In genomic region chr5:132100672-132101261, GRCh38 we compare ENCODE assay signal across 11 cellular contexts. TPM values are rescaled to one million over a fixed set of nuclear protein-coding genes. Genes with fewer than 3 reads are reported as not detected.
DNase-seq lines count a peak whose midpoint lies in the region; ATAC-seq and TF ChIP-seq lines count a peak whose summit lies in the region.
"Had no signal": no experiment of that assay in that cellular context is flagged by ENCODE, and none has a peak within 500 bp of the region (broad histone marks: within the 10 kb centered on the region; RNA-seq: fewer than 3 reads in every experiment).

No MANE protein-coding gene starts in this region.

- DNase-seq in SIG-M5 treated with dmso at 0.1 percent for 504 hours (lab: John Stamatoyannopoulos, UW; ENCODE audit: unreplicated experiment) (peak; percentile 28), SIG-M5 (lab: John Stamatoyannopoulos, UW) (no peak), RPMI8226 (peak; percentile 91), body of pancreas (no peak), NCI-H187 treated with DMSO at 0.1 percent for 48 hours (lab: John Stamatoyannopoulos, UW) (no peak)
- DNase-seq: left lung had no signal

- no peak overlapping the region for H3K4me2 ChIP-seq in neural cell (ENCODE audit: low read length)

- H3K9me2 ChIP-seq in neural cell (ENCODE audit: insufficient read depth, low read length): no peaks in the 10 kb centered on the region

- H3K27me3 ChIP-seq in neural cell (ENCODE audit: insufficient read depth, low read depth, low read length) (no peaks in the 10 kb centered on the region), body of pancreas (no peaks in the 10 kb centered on the region)
- H3K27me3 ChIP-seq: left lung had no signal

- H3K4me1 ChIP-seq in body of pancreas: peaks cover 15% of the 10 kb centered on the region

- H3K4me3 ChIP-seq in neural cell (ENCODE audit: low read length): no peak overlapping the region
- H3K4me3 ChIP-seq in body of pancreas: no peak overlapping the region
- H3K4me3 ChIP-seq: left lung had no signal

- no peaks in the 10 kb centered on the region for H3K9me3 ChIP-seq in neural cell (ENCODE audit: low read length)
- H3K9me3 ChIP-seq in body of pancreas: no peaks in the 10 kb centered on the region
- H3K9me3 ChIP-seq: left lung had no signal

- ATAC-seq in HG02840 (IDR thresholded peaks at IDR 0.05; ENCODE audit: low FRiP score, unreplicated experiment) (peak; percentile 24), body of pancreas (no peak), HG02763 (IDR thresholded peaks at IDR 0.05; ENCODE audit: unreplicated experiment) (no peak)
- ATAC-seq: left lung had no signal

- TF ChIP-seq CTCF in neural cell (IDR thresholded peaks at IDR 0.05; ENCODE audit: poor library complexity, severe bottlenecking) (no peak), body of pancreas (IDR thresholded peaks at IDR 0.05) (no peak)

- H3K9ac ChIP-seq in neural cell (ENCODE audit: low read length): no peak overlapping the region

- H4K20me1 ChIP-seq in neural cell (ENCODE audit: insufficient read depth): no peaks in the 10 kb centered on the region

- peaks cover 9% of the 10 kb centered on the region for H3F3A ChIP-seq in neural cell (ENCODE audit: insufficient read depth, low read length, poor library complexity, severe bottlenecking)

- no peak for TF ChIP-seq RAD21 in neural cell (conservative IDR thresholded peaks at IDR 0.05)

- no peaks in the 10 kb centered on the region for H3K36me3 ChIP-seq in neural cell (ENCODE audit: insufficient read depth, low read length)
- no peaks in the 10 kb centered on the region for H3K36me3 ChIP-seq in body of pancreas (replicated peaks in 1 of 2; ENCODE audit: insufficient read depth in 1 of 2, low read depth in 2 of 2)
- H3K36me3 ChIP-seq: left lung had no signal

- H3K27ac ChIP-seq in neural cell (ENCODE audit: low read length) (peak overlapping the region; percentile 89), body of pancreas (no peak overlapping the region)
- H3K27ac ChIP-seq: 22Rv1, left lung had no signal

- no peaks in the 10 kb centered on the region for H3K79me2 ChIP-seq in neural cell (replicated peaks; ENCODE audit: insufficient read depth, low read length)

- TF ChIP-seq POLR2A in body of pancreas (IDR thresholded peaks at IDR 0.05): no peak

- intact Hi-C loops in body of pancreas (cut with DNase I): no loop called here

- H2AFZ ChIP-seq in neural cell (ENCODE audit: low read depth, low read length): no peak overlapping the region

- WGBS in body of pancreas, 2 donors: 81% methylated on average over 8 of the region's 8 CpGs

- TF ChIP-seq EP300 in neural cell (conservative IDR thresholded peaks at IDR 0.05; ENCODE audit: poor library complexity, severe bottlenecking): no peak

TF ChIP-seq in neural cell, 6 proteins besides CTCF, POLR2A, EP300 and RAD21:
- TF ChIP-seq TAF1 (IDR thresholded peaks at IDR 0.05; ENCODE audit: low read depth): no peak
- TF ChIP-seq MXI1 (conservative IDR thresholded peaks at IDR 0.05; ENCODE audit: poor library complexity, severe bottlenecking): no peak
- TF ChIP-seq POLR2AphosphoS5 (IDR thresholded peaks at IDR 0.05): no peak
- TF ChIP-seq, protein P1, sequence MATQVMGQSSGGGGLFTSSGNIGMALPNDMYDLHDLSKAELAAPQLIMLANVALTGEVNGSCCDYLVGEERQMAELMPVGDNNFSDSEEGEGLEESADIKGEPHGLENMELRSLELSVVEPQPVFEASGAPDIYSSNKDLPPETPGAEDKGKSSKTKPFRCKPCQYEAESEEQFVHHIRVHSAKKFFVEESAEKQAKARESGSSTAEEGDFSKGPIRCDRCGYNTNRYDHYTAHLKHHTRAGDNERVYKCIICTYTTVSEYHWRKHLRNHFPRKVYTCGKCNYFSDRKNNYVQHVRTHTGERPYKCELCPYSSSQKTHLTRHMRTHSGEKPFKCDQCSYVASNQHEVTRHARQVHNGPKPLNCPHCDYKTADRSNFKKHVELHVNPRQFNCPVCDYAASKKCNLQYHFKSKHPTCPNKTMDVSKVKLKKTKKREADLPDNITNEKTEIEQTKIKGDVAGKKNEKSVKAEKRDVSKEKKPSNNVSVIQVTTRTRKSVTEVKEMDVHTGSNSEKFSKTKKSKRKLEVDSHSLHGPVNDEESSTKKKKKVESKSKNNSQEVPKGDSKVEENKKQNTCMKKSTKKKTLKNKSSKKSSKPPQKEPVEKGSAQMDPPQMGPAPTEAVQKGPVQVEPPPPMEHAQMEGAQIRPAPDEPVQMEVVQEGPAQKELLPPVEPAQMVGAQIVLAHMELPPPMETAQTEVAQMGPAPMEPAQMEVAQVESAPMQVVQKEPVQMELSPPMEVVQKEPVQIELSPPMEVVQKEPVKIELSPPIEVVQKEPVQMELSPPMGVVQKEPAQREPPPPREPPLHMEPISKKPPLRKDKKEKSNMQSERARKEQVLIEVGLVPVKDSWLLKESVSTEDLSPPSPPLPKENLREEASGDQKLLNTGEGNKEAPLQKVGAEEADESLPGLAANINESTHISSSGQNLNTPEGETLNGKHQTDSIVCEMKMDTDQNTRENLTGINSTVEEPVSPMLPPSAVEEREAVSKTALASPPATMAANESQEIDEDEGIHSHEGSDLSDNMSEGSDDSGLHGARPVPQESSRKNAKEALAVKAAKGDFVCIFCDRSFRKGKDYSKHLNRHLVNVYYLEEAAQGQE (IDR thresholded peaks at IDR 0.05; ENCODE audit: borderline replicate concordance): no peak
- no peak for TF ChIP-seq SMC3 (conservative IDR thresholded peaks at IDR 0.05; ENCODE audit: poor library complexity)
- TF ChIP-seq EZH2 (IDR thresholded peaks at IDR 0.05; ENCODE audit: borderline replicate concordance, insufficient read depth, low read length, poor library complexity, severe bottlenecking): no peak

RNA-seq across cellular contexts. Expression of gene CSF2, which starts 27.2 kb away (rescaled TPM):
- not detected in 2 replicates for polyA plus RNA-seq in neural cell
- polyA minus RNA-seq in neural cell: not detected in 2 replicates
- total RNA-seq in body of pancreas: not detected

RNA-seq across cellular contexts. Expression of gene IL3, which starts 40.3 kb away (rescaled TPM):
- not detected in 2 replicates for polyA plus RNA-seq in neural cell
- polyA minus RNA-seq in neural cell: not detected in 2 replicates
- not detected for total RNA-seq in body of pancreas
- total RNA-seq: left lung, M059J had no signal

Comparison
In these comparisons a context has a peak if more than half of its experiments do, and no peak if none do; other contexts are left out.
1. DNase-seq: peak in SIG-M5 treated with dmso at 0.1 percent for 504 hours (single experiment) and RPMI8226 (single experiment); none in SIG-M5 (single experiment), body of pancreas (0 of 4) and NCI-H187 treated with DMSO at 0.1 percent for 48 hours (single experiment).